Comparison of ENCODE assay signal across 5 cellular contexts in genomic region chr12:113866496-113866895, GRCh38.
"Had no signal": no experiment of that assay in that cellular context is flagged by ENCODE, and none has a peak within 500 bp of the region (broad histone marks: within the 10 kb centered on the region; RNA-seq: fewer than 3 reads in every experiment).

No MANE protein-coding gene starts in this region.

- H3K4me3 ChIP-seq: K562 had no signal

- H3K9me3 Mint-ChIP-seq: IgD-negative memory B cell had no signal

- H3K27me3 Mint-ChIP-seq: IgD-negative memory B cell had no signal

- DNase-seq: KBM-7, KG1 had no signal

- H3K27ac ChIP-seq: HL-60 had no signal
